ENCODE assay signal across 10 cellular contexts in genomic region chr1:18141661-18142060, GRCh38. TPM values are rescaled to one million over a fixed set of nuclear protein-coding genes. Genes with fewer than 3 reads are reported as not detected.
"Had no signal": no experiment of that assay in that cellular context is flagged by ENCODE, and none has a peak within 500 bp of the region (broad histone marks: within the 10 kb centered on the region; RNA-seq: fewer than 3 reads in every experiment).

No MANE protein-coding gene starts in this region.

- DNase-seq: GM23248, GOT3, H7, H9, HCEC 1CT, HFFc6 had no signal

- H3K27ac ChIP-seq: GM23248 had no signal

- H3K9me3 ChIP-seq: HAP-1 had no signal

- H3K27ac Mint-ChIP-seq: GM23338, HFFc6 had no signal

- H3K4me2 ChIP-seq: GM23338 had no signal

- H3K4me1 ChIP-seq: HAP-1 had no signal

- H3K9ac ChIP-seq: GM23248 had no signal

- ATAC-seq: HCT116 had no signal

- H3K4me3 Mint-ChIP-seq: GM23338, H9, HFFc6 had no signal

- H2AFZ ChIP-seq: GM23248, GM23338 had no signal

- H3K4me3 ChIP-seq: GM23248, GM23338, HAP-1 had no signal

- H3K36me3 ChIP-seq: HAP-1 had no signal

- H3K9me3 Mint-ChIP-seq: GM23338, H9 had no signal

RNA-seq across cellular contexts. Expression of gene IGSF21, which starts 34.1 kb away (rescaled TPM):
- total RNA-seq: GM23248, H4, HFFc6 had no signal
- polyA plus RNA-seq: GM23248 had no signal
